24 cellular contexts compared by ENCODE assay signal in genomic region chr22:41507330-41508063, GRCh38. TPM values are rescaled to one million over a fixed set of nuclear protein-coding genes. Genes with fewer than 3 reads are reported as not detected.
DNase-seq lines count a peak whose midpoint lies in the region; ATAC-seq, FAIRE-seq and TF ChIP-seq lines count a peak whose summit lies in the region.
"Had no signal": no experiment of that assay in that cellular context is flagged by ENCODE, and none has a peak within 500 bp of the region (broad histone marks: within the 10 kb centered on the region; RNA-seq: fewer than 3 reads in every experiment).

No MANE protein-coding gene starts in this region.

- TF ChIP-seq CTCF in left ventricle myocardium inferior (IDR thresholded peaks at IDR 0.05; ENCODE audit: borderline replicate concordance) = no peak
- no peak for TF ChIP-seq CTCF in neural crest cell (conservative IDR thresholded peaks at IDR 0.05)
- TF ChIP-seq CTCF in Calu3 (IDR thresholded peaks at IDR 0.05; ENCODE audit: unreplicated experiment) = no peak

- no peak overlapping the region for H3K4me3 Mint-ChIP-seq in dendritic cell treated with granulocyte-macrophage colony-stimulating factor and Interleukin-4, amounts not matched to agents 40 ng/mL and 50 ng/mL, for 4 days
- H3K4me3 Mint-ChIP-seq in neural crest cell (no peak overlapping the region), Calu3 (ENCODE audit: low read depth, unreplicated experiment) (no peak overlapping the region)

- H3K4me3 ChIP-seq in left ventricle myocardium inferior = no peak overlapping the region
- H3K4me3 ChIP-seq: right lobe of liver had no signal

- H3K27ac Mint-ChIP-seq in dendritic cell treated with granulocyte-macrophage colony-stimulating factor and Interleukin-4, amounts not matched to agents 40 ng/mL and 50 ng/mL, for 4 days = peak overlapping the region; percentile 14
- H3K27ac Mint-ChIP-seq in neural crest cell (ENCODE audit: unreplicated experiment) (peak overlapping the region; percentile 87), Calu3 (ENCODE audit: unreplicated experiment) (no peak overlapping the region)

- H3K36me3 ChIP-seq in left ventricle myocardium inferior = peaks cover 83% of the 10 kb centered on the region

- DNase-seq in left ventricle myocardium inferior (no peak), cardiac septum (ENCODE audit: low spot score) (no peak), neural crest cell (ENCODE audit: low read depth, low spot score) (no peak), urothelium cell line (ENCODE audit: low spot score) (no peak), Calu3 (no peak)
- DNase-seq: activated CD4-positive, alpha-beta T cell treated with anti-CD3 and anti-CD28 coated beads, Interleukin-2, amount 50 U/mL, for 4 hours; activated naive CD4-positive, alpha-beta T cell; DMS 273 treated with DMSO at 0.1 percent for 48 hours; foreskin fibroblast; GDM1; H7; left colon; NCI-H1436 treated with DMSO at 0.1 percent for 48 hours; NCI-H2171; SHP77 treated with DMSO at 0.1 percent for 48 hours; stimulated activated naive CD4-positive, alpha-beta T cell; T-helper 1 cell had no signal

- intact Hi-C loops in left ventricle myocardium inferior (cut with micrococcal nuclease) = no loop called here
- intact Hi-C loops in cardiac septum (cut with DNase I) = no loop called here
- intact Hi-C loops in dendritic cell treated with granulocyte-macrophage colony-stimulating factor and Interleukin-4, amounts not matched to agents 40 ng/mL and 50 ng/mL, for 4 days (cut with micrococcal nuclease) = no loop called here
- intact Hi-C loops in Calu3 (cut with micrococcal nuclease; ENCODE audit: unreplicated experiment) = no loop called here

- H3K27me3 Mint-ChIP-seq in dendritic cell treated with granulocyte-macrophage colony-stimulating factor and Interleukin-4, amounts not matched to agents 40 ng/mL and 50 ng/mL, for 4 days = no peaks in the 10 kb centered on the region
- no peaks in the 10 kb centered on the region for H3K27me3 Mint-ChIP-seq in neural crest cell (ENCODE audit: low read depth)
- no peaks in the 10 kb centered on the region for H3K27me3 Mint-ChIP-seq in Calu3 (ENCODE audit: unreplicated experiment)

- no TSS peak for BruUV-seq in Calu3 (replicated peaks; lab: Mats Ljungman, UMichigan)

- peak; percentile 81 for FAIRE-seq in urothelium cell line (lab: Jason Lieb, UNC)

- no peaks in the 10 kb centered on the region for H3K9me3 Mint-ChIP-seq in dendritic cell treated with granulocyte-macrophage colony-stimulating factor and Interleukin-4, amounts not matched to agents 40 ng/mL and 50 ng/mL, for 4 days
- H3K9me3 Mint-ChIP-seq in neural crest cell (no peaks in the 10 kb centered on the region), Calu3 (ENCODE audit: low read depth, unreplicated experiment) (no peaks in the 10 kb centered on the region)

- CTCF ChIA-PET in Calu3 (lab: Charles Lee) = no interaction called here

- H3K9me3 ChIP-seq in left ventricle myocardium inferior (replicated peaks) = no peaks in the 10 kb centered on the region
- H3K9me3 ChIP-seq: right lobe of liver had no signal

- H3K27me3 ChIP-seq in left ventricle myocardium inferior (ENCODE audit: low read depth) = no peaks in the 10 kb centered on the region
- H3K27me3 ChIP-seq: right lobe of liver had no signal

- H3K27ac ChIP-seq in left ventricle myocardium inferior (replicated peaks) = peak overlapping the region; percentile 92
- H3K27ac ChIP-seq: C4-2B, right lobe of liver, VCaP had no signal

- ATAC-seq in HG03159 (IDR thresholded peaks at IDR 0.05; ENCODE audit: unreplicated experiment) (no peak), GM18909 (IDR thresholded peaks at IDR 0.05; ENCODE audit: poor library complexity, unreplicated experiment) (no peak)
- ATAC-seq: left colon, right lobe of liver had no signal

- peaks cover 100% of the 10 kb centered on the region for H3K4me1 ChIP-seq in left ventricle myocardium inferior

- H3K36me3 Mint-ChIP-seq in dendritic cell treated with granulocyte-macrophage colony-stimulating factor and Interleukin-4, amounts not matched to agents 40 ng/mL and 50 ng/mL, for 4 days (ENCODE audit: low read depth) = peaks cover 99% of the 10 kb centered on the region
- H3K36me3 Mint-ChIP-seq in neural crest cell (ENCODE audit: low read depth) (no peaks in the 10 kb centered on the region), Calu3 (ENCODE audit: insufficient read depth, unreplicated experiment) (peaks cover 20% of the 10 kb centered on the region)

- no peaks in the 10 kb centered on the region for H3K4me1 Mint-ChIP-seq in dendritic cell treated with granulocyte-macrophage colony-stimulating factor and Interleukin-4, amounts not matched to agents 40 ng/mL and 50 ng/mL, for 4 days (ENCODE audit: low read depth)
- H3K4me1 Mint-ChIP-seq in neural crest cell = peaks cover 2% of the 10 kb centered on the region
- H3K4me1 Mint-ChIP-seq in Calu3 (ENCODE audit: low read depth, unreplicated experiment) = peaks cover 32% of the 10 kb centered on the region

RNA-seq across cellular contexts. Expression of gene POLR3H, which starts 36.8 kb away (rescaled TPM):
- 15.8 TPM for total RNA-seq in left ventricle myocardium inferior
- total RNA-seq in cardiac septum = 18.6 TPM
- 54.0 and 55.5 TPM in 2 replicates for total RNA-seq in neural crest cell
- total RNA-seq in Calu3 (2022) = 49.7 and 53.8 TPM in 2 replicates

RNA-seq across cellular contexts. Expression of gene ACO2, which starts 38.6 kb away (rescaled TPM):
- total RNA-seq in left ventricle myocardium inferior = 851 TPM
- 662 TPM for total RNA-seq in cardiac septum
- total RNA-seq in neural crest cell = 71.6 and 80.6 TPM in 2 replicates
- 94.0 and 94.5 TPM in 2 replicates for total RNA-seq in Calu3 (2022)

RNA-seq across cellular contexts. Expression of gene PHF5A, which starts 39.0 kb away (rescaled TPM):
- total RNA-seq in left ventricle myocardium inferior (23.9 TPM), cardiac septum (22.0 TPM), neural crest cell (81.8 and 88.9 TPM in 2 replicates), Calu3 (2022) (53.3 and 68.5 TPM in 2 replicates)

RNA-seq across cellular contexts. Expression of gene CSDC2, which starts 53.3 kb away (rescaled TPM):
- total RNA-seq in left ventricle myocardium inferior = 301 TPM
- 115 TPM for total RNA-seq in cardiac septum
- 0.75 and 0.98 TPM in 2 replicates for total RNA-seq in neural crest cell
- not detected in 2 replicates for total RNA-seq in Calu3 (2022)
- total RNA-seq: mononuclear cell had no signal
